In genomic region chr3:69784854-69785523, GRCh38 we compare ENCODE assay signal across 1 cellular context.
TF ChIP-seq lines count a peak whose summit lies in the region.

No MANE protein-coding gene starts in this region.

TF ChIP-seq in K562, 482 proteins besides CTCF, POLR2A, EP300 and RAD21 (continued from another document):
- TF ChIP-seq, protein P1, sequence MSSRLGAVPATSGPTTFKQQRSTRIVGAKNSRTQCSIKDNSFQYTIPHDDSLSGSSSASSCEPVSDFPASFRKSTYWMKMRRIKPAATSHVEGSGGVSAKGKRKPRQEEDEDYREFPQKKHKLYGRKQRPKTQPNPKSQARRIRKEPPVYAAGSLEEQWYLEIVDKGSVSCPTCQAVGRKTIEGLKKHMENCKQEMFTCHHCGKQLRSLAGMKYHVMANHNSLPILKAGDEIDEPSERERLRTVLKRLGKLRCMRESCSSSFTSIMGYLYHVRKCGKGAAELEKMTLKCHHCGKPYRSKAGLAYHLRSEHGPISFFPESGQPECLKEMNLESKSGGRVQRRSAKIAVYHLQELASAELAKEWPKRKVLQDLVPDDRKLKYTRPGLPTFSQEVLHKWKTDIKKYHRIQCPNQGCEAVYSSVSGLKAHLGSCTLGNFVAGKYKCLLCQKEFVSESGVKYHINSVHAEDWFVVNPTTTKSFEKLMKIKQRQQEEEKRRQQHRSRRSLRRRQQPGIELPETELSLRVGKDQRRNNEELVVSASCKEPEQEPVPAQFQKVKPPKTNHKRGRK (tag; IDR thresholded peaks at IDR 0.05), result no peak
- TF ChIP-seq PHB (CRISPR knock-in tag; IDR thresholded peaks at IDR 0.05) (no peak), TFE3 (CRISPR knock-in tag; IDR thresholded peaks at IDR 0.05) (peak; percentile 94), SOX6 (IDR thresholded peaks at IDR 0.05) (0 out of 2 replicates have a peak, but pooled peaks have one; percentile 30), ZNF75A (CRISPR knock-in tag; IDR thresholded peaks at IDR 0.05) (no peak), FOXP4 (CRISPR knock-in tag; IDR thresholded peaks at IDR 0.05; ENCODE audit: borderline replicate concordance) (no peak), JUND (IDR thresholded peaks at IDR 0.05; ENCODE audit: borderline replicate concordance, low read depth, low read length) (peak; percentile 55), JUND (tag; IDR thresholded peaks at IDR 0.05; ENCODE audit: borderline replicate concordance, low read depth, low read length) (0 out of 3 replicates have a peak, but pooled peaks have one; percentile 13), ZNF212 (CRISPR knock-in tag; IDR thresholded peaks at IDR 0.05) (no peak), PHB2 (IDR thresholded peaks at IDR 0.05; ENCODE audit: low read depth) (no peak), KLF10 (CRISPR knock-in tag; IDR thresholded peaks at IDR 0.05) (no peak), NFYB (IDR thresholded peaks at IDR 0.05; ENCODE audit: extremely low read depth, insufficient read length) (no peak), NR2C2 (CRISPR knock-in tag; IDR thresholded peaks at IDR 0.05) (no peak), NR2C2 (tag; IDR thresholded peaks at IDR 0.05) (no peak), ZNF436 (CRISPR knock-in tag; IDR thresholded peaks at IDR 0.05) (no peak), ZNF717 (CRISPR knock-in tag; IDR thresholded peaks at IDR 0.05) (no peak), RHOXF2B (CRISPR knock-in tag; conservative IDR thresholded peaks at IDR 0.05) (no peak), TBL1XR1 (IDR thresholded peaks at IDR 0.05; ENCODE audit: low read length in 2 of 2) (no peak), ZNF76 (CRISPR knock-in tag; IDR thresholded peaks at IDR 0.05; ENCODE audit: borderline replicate concordance) (no peak), KLF6 (CRISPR knock-in tag; IDR thresholded peaks at IDR 0.05; ENCODE audit: borderline replicate concordance) (no peak), CEBPG (CRISPR knock-in tag; IDR thresholded peaks at IDR 0.05) (no peak), CEBPG (tag; conservative IDR thresholded peaks at IDR 0.05 in 1 of 2, IDR thresholded peaks at IDR 0.05 in 1 of 2) (no peak), FOSL1 (tag; conservative IDR thresholded peaks at IDR 0.05) (peak; percentile 69), MAZ (CRISPR knock-in tag; conservative IDR thresholded peaks at IDR 0.05 in 1 of 2, IDR thresholded peaks at IDR 0.05 in 1 of 2) (no peak)
